Comparison of ENCODE assay signal across 8 cellular contexts in genomic region chr13:91346848-91347211, GRCh38. TPM values are rescaled to one million over a fixed set of nuclear protein-coding genes. Genes with fewer than 3 reads are reported as not detected.
DNase-seq lines count a peak whose midpoint lies in the region; ATAC-seq, FAIRE-seq and TF ChIP-seq lines count a peak whose summit lies in the region.

No MANE protein-coding gene starts in this region.

- no peaks in the 10 kb centered on the region for H3K9me3 ChIP-seq in Peyer's patch
- no peaks in the 10 kb centered on the region for H3K9me3 ChIP-seq in astrocyte (ENCODE audit: insufficient read depth, low read depth, low read length)

- peaks cover 0 to 17% (median 4%) of the 10 kb centered on the region in 4 donors for H3K4me1 ChIP-seq in Peyer's patch
- H3K4me1 ChIP-seq in astrocyte (ENCODE audit: insufficient read depth, low read length) = peaks cover 23% of the 10 kb centered on the region

- H3K9me3 Mint-ChIP-seq in astrocyte (ENCODE audit: unreplicated experiment) (no peaks in the 10 kb centered on the region), immature natural killer cell (no peaks in the 10 kb centered on the region)

- peak overlapping the region; percentile 92 for H3K27ac Mint-ChIP-seq in astrocyte (ENCODE audit: unreplicated experiment)
- H3K27ac Mint-ChIP-seq in immature natural killer cell = peak overlapping the region; percentile 74 to 90 (median 86)

- peaks cover 22% of the 10 kb centered on the region for H4K20me1 ChIP-seq in astrocyte (ENCODE audit: insufficient read depth, low read length)

- TF ChIP-seq CTCF in Peyer's patch (IDR thresholded peaks at IDR 0.05) (no peak), astrocyte (IDR thresholded peaks at IDR 0.05; ENCODE audit: insufficient read depth, low read depth, low read length) (no peak)

- H3K9ac ChIP-seq in astrocyte (ENCODE audit: low read length) = peak overlapping the region; percentile 81

- H3K27me3 Mint-ChIP-seq in astrocyte (ENCODE audit: low read depth, unreplicated experiment) = peaks cover 3% of the 10 kb centered on the region
- peaks cover 8 to 14% (median 13%) of the 10 kb centered on the region in 3 donors for H3K27me3 Mint-ChIP-seq in immature natural killer cell (ENCODE audit: low read depth in 3 of 3)

- H3K4me2 ChIP-seq in astrocyte (ENCODE audit: low read length) = peak overlapping the region; percentile 94

- H3K27me3 ChIP-seq in Peyer's patch = no peaks in the 10 kb centered on the region
- peaks cover 7% of the 10 kb centered on the region for H3K27me3 ChIP-seq in astrocyte (ENCODE audit: insufficient read depth, low read length)

- no peaks in the 10 kb centered on the region for H3K36me3 Mint-ChIP-seq in astrocyte (ENCODE audit: low read depth, unreplicated experiment)
- H3K36me3 Mint-ChIP-seq in immature natural killer cell = peaks cover 0 to 3% (median 0%) of the 10 kb centered on the region in 3 donors

- H3K4me3 ChIP-seq in Peyer's patch (peak overlapping the region; percentile 81 to 99 (median 88)), astrocyte (ENCODE audit: insufficient read depth, low read depth, low read length) (peak overlapping the region; percentile 60)

- H3K36me3 ChIP-seq in Peyer's patch (no peaks in the 10 kb centered on the region), astrocyte (ENCODE audit: insufficient read depth, low read length) (peaks cover 9% of the 10 kb centered on the region)

- FAIRE-seq in astrocyte (lab: Jason Lieb, UNC) = no peak

- H3K27ac ChIP-seq in Peyer's patch (peak overlapping the region; percentile 94 to 97 (median 96)), astrocyte (ENCODE audit: low read depth, low read length) (no peak overlapping the region)

- peak overlapping the region; percentile 94 for H3K4me3 Mint-ChIP-seq in astrocyte (ENCODE audit: unreplicated experiment)
- H3K4me3 Mint-ChIP-seq in immature natural killer cell = peak overlapping the region; percentile 92 to 96 (median 94)

- peak overlapping the region; percentile 80 for H2AFZ ChIP-seq in astrocyte (ENCODE audit: low read depth, low read length)

- H3K4me1 Mint-ChIP-seq in astrocyte (ENCODE audit: low read depth, unreplicated experiment) (peaks cover 14% of the 10 kb centered on the region), immature natural killer cell (peaks cover 14 to 30% of the 10 kb centered on the region in 2 donors)

- peak; percentile 10 for DNase-seq in Ammon's horn (ENCODE audit: low spot score)
- DNase-seq in Peyer's patch = peak in 2 of 3 donors; percentile 40 to 68
- DNase-seq in astrocyte (ENCODE audit: low read depth) = no peak
- DNase-seq in immature natural killer cell = no peak
- peak; percentile 57 to 60 for DNase-seq in stimulated activated CD4-positive, alpha-beta T cell treated with anti-CD3 and anti-CD28 coated beads, Interleukin-2, amount 100 ng/mL, for 24 hours
- no peak for DNase-seq in NCI-H1930 (lab: John Stamatoyannopoulos, UW)

- peaks cover 32% of the 10 kb centered on the region for H3K79me2 ChIP-seq in astrocyte (ENCODE audit: insufficient read depth, low read length)

- no peak for TF ChIP-seq POLR2A in Peyer's patch (IDR thresholded peaks at IDR 0.05)

- ATAC-seq in GM18870 (IDR thresholded peaks at IDR 0.05; ENCODE audit: unreplicated experiment) (peak; percentile 18), HG03066 (IDR thresholded peaks at IDR 0.05; ENCODE audit: low read depth, unreplicated experiment) (peak; percentile 21)

RNA-seq across cellular contexts. Expression of gene MIR17HG, which starts 0.7 kb away (rescaled TPM):
- 10 to 100 TPM in 1 of 4 donors, 1 to 10 TPM in 2, under 1 TPM in 1; 0.88 to 10.4 (median 4.5) TPM for total RNA-seq in Peyer's patch
- 4.2 and 6.3 TPM in 2 replicates for total RNA-seq in astrocyte
- under 1 TPM; 0.12 to 0.68 (median 0.26) TPM for polyA plus RNA-seq in immature natural killer cell

RNA-seq across cellular contexts. Expression of gene GPC5, which starts 51.6 kb away (rescaled TPM):
- total RNA-seq in Peyer's patch = 1 to 10 TPM in 1 of 4 donors, not detected in 3; 4.1 TPM
- total RNA-seq in astrocyte = 0.67 and 1.1 TPM in 2 replicates
- polyA plus RNA-seq in immature natural killer cell = under 1 TPM in 1 of 3 donors, not detected in 2; 0.58 TPM

Comparison
In these comparisons a context has a peak if more than half of its experiments do, and no peak if none do; other contexts are left out.
1. DNase-seq: peak in Ammon's horn (single experiment), Peyer's patch (2 of 3) and stimulated activated CD4-positive, alpha-beta T cell treated with anti-CD3 and anti-CD28 coated beads, Interleukin-2, amount 100 ng/mL, for 24 hours (2 of 2); none in astrocyte (single experiment), immature natural killer cell (0 of 3) and NCI-H1930 (0 of 2).